Comparison of ENCODE assay signal across 8 cellular contexts in genomic region chr1:45803299-45803780, GRCh38. TPM values are rescaled to one million over a fixed set of nuclear protein-coding genes. Genes with fewer than 3 reads are reported as not detected.
DNase-seq lines count a peak whose midpoint lies in the region; ATAC-seq and TF ChIP-seq lines count a peak whose summit lies in the region.

Gene MAST2 (plus strand): TSS chr1:45803612. CDS start chr1:45803896, 284 bp downstream.

- H3K4me3 ChIP-seq in cardiac muscle cell (peak within 1 kb of the TSS; percentile 63), parathyroid adenoma (ENCODE audit: low read depth, low read length) (peak within 1 kb of the TSS; percentile 53), thyroid gland (replicated peaks in 1 of 3) (peak within 1 kb of the TSS in 2 of 3 donors; percentile 46 to 55)

- peak within 1 kb of the TSS; percentile 97 for H3K4me3 Mint-ChIP-seq in activated naive CD8-positive, alpha-beta T cell treated with anti-CD3 and anti-CD28 coated beads, Interleukin-2, amount 10 ng/mL, durations not matched to agents 7 days and 5 days

- peak within 1 kb of the TSS; percentile 84 for H3K27ac Mint-ChIP-seq in activated naive CD8-positive, alpha-beta T cell treated with anti-CD3 and anti-CD28 coated beads, Interleukin-2, amount 10 ng/mL, durations not matched to agents 7 days and 5 days

- H3K27ac ChIP-seq in cardiac muscle cell = peak within 1 kb of the TSS; percentile 21
- no peak within 1 kb of the TSS for H3K27ac ChIP-seq in parathyroid adenoma
- peak within 1 kb of the TSS in 2 of 3 donors; percentile 43 to 68 for H3K27ac ChIP-seq in thyroid gland

- peak within 1 kb of the TSS; percentile 73 for H2AFZ ChIP-seq in parathyroid adenoma

- H3K9me3 Mint-ChIP-seq in activated naive CD8-positive, alpha-beta T cell treated with anti-CD3 and anti-CD28 coated beads, Interleukin-2, amount 10 ng/mL, durations not matched to agents 7 days and 5 days = no peaks in the 10 kb centered on the region

- POLR2A ChIA-PET in activated naive CD8-positive, alpha-beta T cell treated with anti-CD3 and anti-CD28 coated beads, Interleukin-2, amount 10 ng/mL, durations not matched to agents 7 days and 5 days (lab: Charles Lee) = interaction anchor here (3.4 kb wide), 1 partner anchor 117 kb away, joined by 21 read pairs; the partner anchor contains the start of gene GPBP1L1

- no peaks in the 10 kb centered on the region for H3K36me3 ChIP-seq in cardiac muscle cell
- H3K36me3 ChIP-seq in parathyroid adenoma (ENCODE audit: control insufficient read depth, insufficient read depth, low read length) = no peaks in the 10 kb centered on the region
- no peaks in the 10 kb centered on the region for H3K36me3 ChIP-seq in thyroid gland

- H3K27me3 Mint-ChIP-seq in activated naive CD8-positive, alpha-beta T cell treated with anti-CD3 and anti-CD28 coated beads, Interleukin-2, amount 10 ng/mL, durations not matched to agents 7 days and 5 days = peaks cover 1% of the 10 kb centered on the region

- H3K79me2 ChIP-seq in parathyroid adenoma = no peaks in the 10 kb centered on the region

- DNase-seq in GM10266 (ENCODE audit: extremely low spot score) (peak; percentile 98), NCI-H1105 (lab: John Stamatoyannopoulos, UW) (peak; percentile 95), SW 1271 (lab: John Stamatoyannopoulos, UW) (peak; percentile 29 to 76), cardiac muscle cell (ENCODE audit: low read depth in 1 of 2, low spot score in 1 of 2) (peak; percentile 91 to 95), thyroid gland (peak; percentile 88 to 89)
- DNase-seq in activated naive CD8-positive, alpha-beta T cell treated with anti-CD3 and anti-CD28 coated beads, Interleukin-2, amount 10 ng/mL, durations not matched to agents 7 days and 5 days = peak; percentile 94

- TF ChIP-seq CTCF in GM10266 (IDR thresholded peaks at IDR 0.05; ENCODE audit: control insufficient read depth, insufficient read depth, low read depth, missing control alignments) (no peak), cardiac muscle cell (IDR thresholded peaks at IDR 0.05; ENCODE audit: low read depth, low read length) (no peak), parathyroid adenoma (IDR thresholded peaks at IDR 0.05) (no peak), thyroid gland (IDR thresholded peaks at IDR 0.05) (no peak)

- H3K4me1 ChIP-seq in cardiac muscle cell (ENCODE audit: low read depth) (peaks cover 13% of the 10 kb centered on the region), parathyroid adenoma (no peaks in the 10 kb centered on the region), thyroid gland (peaks cover 12 to 18% of the 10 kb centered on the region in 2 donors)

- WGBS in thyroid gland, 2 donors = 0% methylated on average over 12 to 28 of the region's 58 CpGs

- ATAC-seq in HG02623 (IDR thresholded peaks at IDR 0.05; ENCODE audit: unreplicated experiment) = peak; percentile 86
- ATAC-seq in activated naive CD8-positive, alpha-beta T cell treated with anti-CD3 and anti-CD28 coated beads, Interleukin-2, amount 10 ng/mL, durations not matched to agents 7 days and 5 days (ENCODE audit: low read depth) = peak; percentile 92

- no peak within 1 kb of the TSS for H3K9ac ChIP-seq in parathyroid adenoma

- no peaks in the 10 kb centered on the region for H3K27me3 ChIP-seq in cardiac muscle cell
- no peaks in the 10 kb centered on the region for H3K27me3 ChIP-seq in parathyroid adenoma (ENCODE audit: control insufficient read depth, insufficient read depth, low read length)
- H3K27me3 ChIP-seq in thyroid gland = no peaks in the 10 kb centered on the region

- peak in 1 of 2 donors; percentile 89 for TF ChIP-seq POLR2A in thyroid gland (IDR thresholded peaks at IDR 0.05)

- no peaks in the 10 kb centered on the region for H3K9me3 ChIP-seq in cardiac muscle cell (ENCODE audit: low read depth)
- no peaks in the 10 kb centered on the region for H3K9me3 ChIP-seq in parathyroid adenoma (ENCODE audit: control insufficient read depth, low read length)
- H3K9me3 ChIP-seq in thyroid gland = no peaks in the 10 kb centered on the region

- intact Hi-C loops in thyroid gland (cut with DNase I) = no loop called here

- H3K4me1 Mint-ChIP-seq in activated naive CD8-positive, alpha-beta T cell treated with anti-CD3 and anti-CD28 coated beads, Interleukin-2, amount 10 ng/mL, durations not matched to agents 7 days and 5 days = peaks cover 24% of the 10 kb centered on the region

- peak within 1 kb of the TSS; percentile 90 for H3K4me2 ChIP-seq in parathyroid adenoma (ENCODE audit: low read length)

- peaks cover 19% of the 10 kb centered on the region for H3K36me3 Mint-ChIP-seq in activated naive CD8-positive, alpha-beta T cell treated with anti-CD3 and anti-CD28 coated beads, Interleukin-2, amount 10 ng/mL, durations not matched to agents 7 days and 5 days

RNA-seq across cellular contexts. Expression of gene MAST2, which starts in this region (rescaled TPM):
- 10 to 100 TPM; 20.9 to 23.7 TPM for total RNA-seq in activated naive CD8-positive, alpha-beta T cell treated with anti-CD3 and anti-CD28 coated beads, Interleukin-2, amount 10 ng/mL, durations not matched to agents 7 days and 5 days
- total RNA-seq in cardiac muscle cell (39.7 and 79.2 TPM in 2 replicates), thyroid gland (10 to 100 TPM; 18.8 to 22.2 (median 20.2) TPM)
- 44.8 and 57.5 TPM in 2 replicates for polyA plus RNA-seq in cardiac muscle cell
